8 cellular contexts compared by ENCODE assay signal in genomic region chr11:102420547-102420946, GRCh38. TPM values are rescaled to one million over a fixed set of nuclear protein-coding genes. Genes with fewer than 3 reads are reported as not detected.
DNase-seq lines count a peak whose midpoint lies in the region; ATAC-seq, FAIRE-seq and TF ChIP-seq lines count a peak whose summit lies in the region.

No MANE protein-coding gene starts in this region.

- H3K9me3 ChIP-seq in K562 (replicated peaks; ENCODE audit: control insufficient read depth, insufficient read depth, low read depth, low read length) = no peaks in the 10 kb centered on the region

- FAIRE-seq in GM12891 (lab: Jason Lieb, UNC) (peak; percentile 74), K562 (lab: Jason Lieb, UNC) (no peak)

- TF ChIP-seq POLR2A in GM12891 (IDR thresholded peaks at IDR 0.05; ENCODE audit: low read depth, low read length) (no peak), K562 (conservative IDR thresholded peaks at IDR 0.05) (no peak)

- WGBS in K562 (ENCODE audit: insufficient coverage, low coverage, missing lambda C conversion rate) = 15% methylated on average over 2 of the region's 2 CpGs

- in situ Hi-C loops in K562 (cut with MboI) = no loop called here

- TF ChIP-seq EP300 in K562 (IDR thresholded peaks at IDR 0.05; ENCODE audit: low read length) = no peak

- no peaks in the 10 kb centered on the region for H3K27me3 ChIP-seq in K562 (ENCODE audit: control insufficient read depth in 2 of 2, insufficient read depth in 2 of 2, low read length in 2 of 2)

- CTCF ChIA-PET in K562 (lab: Yijun Ruan, JAX; ENCODE audit: low intra/inter-chr PET ratio) = no interaction called here

- H3K9me1 ChIP-seq in K562 (ENCODE audit: control insufficient read depth, insufficient read depth, low read length) = no peaks in the 10 kb centered on the region

- no peak overlapping the region for H2AFZ ChIP-seq in K562 (ENCODE audit: low read depth, low read length)

- no peak overlapping the region for H3K9ac ChIP-seq in K562 (ENCODE audit: insufficient read depth in 1 of 2, low read depth in 2 of 2, low read length in 2 of 2)

- H3K79me2 ChIP-seq in K562 (ENCODE audit: control insufficient read depth, insufficient read depth, low read length) = peaks cover 38% of the 10 kb centered on the region

- DNase-seq in GM12891 (ENCODE audit: insufficient read length, low spot score) = no peak
- peak in 1 of 4 experiments; percentile 18 for DNase-seq in K562 (ENCODE audit: extremely low read depth in 1 of 4, low spot score in 3 of 4)
- DNase-seq in NCI-H2196 treated with DMSO at 0.1 percent for 48 hours (lab: John Stamatoyannopoulos, UW; ENCODE audit: unreplicated experiment) = no peak
- no peak for DNase-seq in effector CD8-positive, alpha-beta T cell (lab: John Stamatoyannopoulos, UW)
- no peak for DNase-seq in retina
- DNase-seq in inferior parietal cortex (ENCODE audit: extremely low spot score) = no peak

- peak; percentile 87 for ATAC-seq in GM19397 (IDR thresholded peaks at IDR 0.05; ENCODE audit: unreplicated experiment)
- peak; percentile 89 for ATAC-seq in HG03108 (IDR thresholded peaks at IDR 0.05; ENCODE audit: unreplicated experiment)
- ATAC-seq in K562 = peak; percentile 44

- intact Hi-C loops in K562 (cut with micrococcal nuclease) = no loop called here

- peaks cover 0 to 2% of the 10 kb centered on the region in 2 experiments; a peak in 1 of 5 replicates for H3K4me1 ChIP-seq in K562 (replicated peaks in 1 of 2; ENCODE audit: control insufficient read depth in 2 of 2, insufficient read depth in 2 of 2, low read length in 2 of 2)

- H3K36me3 ChIP-seq in K562 (ENCODE audit: control insufficient read depth, insufficient read depth, low read length) = peaks cover 3% of the 10 kb centered on the region; the same call in 2 of the 3 replicates

- no peak for TF ChIP-seq RAD21 in K562 (CRISPR knock-in tag; conservative IDR thresholded peaks at IDR 0.05 in 1 of 2, IDR thresholded peaks at IDR 0.05 in 1 of 2)

- H4K20me1 ChIP-seq in K562 (replicated peaks; ENCODE audit: control insufficient read depth, insufficient read depth, low read length) = no peaks in the 10 kb centered on the region

- no peak for TF ChIP-seq CTCF in K562 (IDR thresholded peaks at IDR 0.05 in 2 of 3, conservative IDR thresholded peaks at IDR 0.05 in 1 of 3; ENCODE audit: insufficient read depth in 2 of 3, low read depth in 1 of 3, low read length in 3 of 3)

- no peak overlapping the region for H3K4me3 ChIP-seq in K562

- BruUV-seq in K562 (replicated peaks; lab: Mats Ljungman, UMichigan) = no TSS peak

- H3K27ac ChIP-seq in K562 (ENCODE audit: extremely low read depth, low read depth, low read length) = no peak overlapping the region

- POLR2A ChIA-PET in K562 (lab: Yijun Ruan, JAX) = interaction anchor here (0.5 to 1.6 kb wide), 4 partner anchors 10 to 1557 kb away, joined by 3 to 5 read pairs (median 4); no protein-coding TSS in a partner anchor

- H3K4me2 ChIP-seq in K562 (ENCODE audit: insufficient read depth, low read length) = no peak overlapping the region

TF ChIP-seq in GM12891, 5 proteins besides CTCF, POLR2A, EP300 and RAD21:
- no peak for TF ChIP-seq SPI1 (IDR thresholded peaks at IDR 0.05; ENCODE audit: low read depth, low read length)
- TF ChIP-seq POLR2AphosphoS5 (IDR thresholded peaks at IDR 0.05; ENCODE audit: low read depth, low read length) = no peak
- no peak for TF ChIP-seq POU2F2 (IDR thresholded peaks at IDR 0.05; ENCODE audit: low read depth, low read length)
- no peak for TF ChIP-seq PAX5 (IDR thresholded peaks at IDR 0.05; ENCODE audit: insufficient read depth, low read length, severe bottlenecking)
- TF ChIP-seq TAF1 (IDR thresholded peaks at IDR 0.05; ENCODE audit: low read depth, low read length) = no peak
TF ChIP-seq in GM12891: peak in this region for 0.

TF ChIP-seq in K562, 482 proteins besides CTCF, POLR2A, EP300 and RAD21:
- TF ChIP-seq PKNOX1 (IDR thresholded peaks at IDR 0.05) (peak; percentile 36; the same call in 1 of the 2 replicates), LEF1 (IDR thresholded peaks at IDR 0.05) (no peak), ZNF764 (CRISPR knock-in tag; IDR thresholded peaks at IDR 0.05; ENCODE audit: low read depth) (no peak), STAT6 (CRISPR knock-in tag; IDR thresholded peaks at IDR 0.05) (no peak), ZNF280A (IDR thresholded peaks at IDR 0.05; ENCODE audit: low read depth, partially characterized antibody) (no peak), CBFA2T3 (IDR thresholded peaks at IDR 0.05) (peak; percentile 35; the same call in 1 of the 2 replicates), ZNF143 (CRISPR knock-in tag; IDR thresholded peaks at IDR 0.05) (no peak), HMBOX1 (IDR thresholded peaks at IDR 0.05) (peak; percentile 25; the same call in 1 of the 2 replicates)

RNA-seq across cellular contexts. Expression of gene TMEM123, which starts 32.0 kb away (rescaled TPM):
- polyA plus RNA-seq in GM12891 (2012; ENCODE audit: low read depth, missing spikeins) = 62.2 TPM
- 82.8 and 147 TPM in 2 replicates for total RNA-seq in K562 (2011; cell fraction: chromatin; rRNA removed; ENCODE audit: low replicate concordance)
- 97.2 and 106 TPM in 2 replicates for total RNA-seq in K562 (2011; cell fraction: nucleolus; rRNA removed)
- 158 and 240 TPM in 2 replicates for total RNA-seq in K562 (2011; cell fraction: nucleoplasm; rRNA removed)
- total RNA-seq in K562 (2014; rRNA removed) (50.2 and 55.0 TPM in 2 replicates), K562 (2014; rRNA removed; fragmentation: Illumina TruSeq; extraction: Trizol) (132 and 151 TPM in 2 replicates), K562 (2015; rRNA removed; fragmentation: Illumina TruSeq; extraction: Trizol) (139 and 149 TPM in 2 replicates), K562 (2021) (80.0 and 82.4 TPM in 2 replicates)
- polyA plus RNA-seq in K562 (2011; rRNA removed) (327 and 344 TPM in 2 replicates), K562 (2014; fragmentation: Illumina TruSeq; extraction: Trizol) (100 and 104 TPM in 2 replicates), K562 (2014; fragmentation: Nextera tagmentation; extraction: Ambion mirVana) (10 to 100 TPM; 19.8 to 29.4 TPM), K562 (2014; rRNA removed) (50.1 and 52.3 TPM in 2 replicates)
- polyA plus RNA-seq in K562 (2011; cell fraction: cytosol; rRNA removed) = 95.7 and 139 TPM in 2 replicates
- 33.6 and 76.0 TPM in 2 replicates for polyA plus RNA-seq in K562 (2011; cell fraction: nucleus; rRNA removed)
- 73.9 and 87.4 TPM in 2 replicates for polyA plus RNA-seq in K562 (2012)
- polyA minus RNA-seq in K562 (2011; rRNA and poly(A)+ RNA removed) = 518 and 545 TPM in 2 replicates
- 108 and 135 TPM in 2 replicates for polyA minus RNA-seq in K562 (2011; cell fraction: cytosol; rRNA and poly(A)+ RNA removed)
- 22.5 and 48.3 TPM in 2 replicates for polyA minus RNA-seq in K562 (2011; cell fraction: nucleus; rRNA and poly(A)+ RNA removed)
